In genomic region chrX:100072286-100072685, GRCh38 we compare ENCODE assay signal across 1 cellular context.
TF ChIP-seq lines count a peak whose summit lies in the region.

No MANE protein-coding gene starts in this region.

TF ChIP-seq in H1, 55 proteins besides CTCF, POLR2A, EP300 and RAD21 (continued from another document):
- TF ChIP-seq BCL11A (IDR thresholded peaks at IDR 0.05; ENCODE audit: low read depth in 2 of 2, low read length in 2 of 2) = no peak
- no peak for TF ChIP-seq SP2 (IDR thresholded peaks at IDR 0.05; ENCODE audit: low read length)
- TF ChIP-seq CHD2 (IDR thresholded peaks at IDR 0.05; ENCODE audit: low read length) = no peak
- no peak for TF ChIP-seq SIX5 (IDR thresholded peaks at IDR 0.05; ENCODE audit: low read depth, low read length)
- no peak for TF ChIP-seq SAP30 (IDR thresholded peaks at IDR 0.05; ENCODE audit: insufficient read depth, insufficient replicate concordance, low read length)
- TF ChIP-seq ZNF274 (IDR thresholded peaks at IDR 0.05; ENCODE audit: borderline replicate concordance, extremely low read depth, low read length) = no peak
